ENCODE assay signal across 9 cellular contexts in the genomic region with DNA sequence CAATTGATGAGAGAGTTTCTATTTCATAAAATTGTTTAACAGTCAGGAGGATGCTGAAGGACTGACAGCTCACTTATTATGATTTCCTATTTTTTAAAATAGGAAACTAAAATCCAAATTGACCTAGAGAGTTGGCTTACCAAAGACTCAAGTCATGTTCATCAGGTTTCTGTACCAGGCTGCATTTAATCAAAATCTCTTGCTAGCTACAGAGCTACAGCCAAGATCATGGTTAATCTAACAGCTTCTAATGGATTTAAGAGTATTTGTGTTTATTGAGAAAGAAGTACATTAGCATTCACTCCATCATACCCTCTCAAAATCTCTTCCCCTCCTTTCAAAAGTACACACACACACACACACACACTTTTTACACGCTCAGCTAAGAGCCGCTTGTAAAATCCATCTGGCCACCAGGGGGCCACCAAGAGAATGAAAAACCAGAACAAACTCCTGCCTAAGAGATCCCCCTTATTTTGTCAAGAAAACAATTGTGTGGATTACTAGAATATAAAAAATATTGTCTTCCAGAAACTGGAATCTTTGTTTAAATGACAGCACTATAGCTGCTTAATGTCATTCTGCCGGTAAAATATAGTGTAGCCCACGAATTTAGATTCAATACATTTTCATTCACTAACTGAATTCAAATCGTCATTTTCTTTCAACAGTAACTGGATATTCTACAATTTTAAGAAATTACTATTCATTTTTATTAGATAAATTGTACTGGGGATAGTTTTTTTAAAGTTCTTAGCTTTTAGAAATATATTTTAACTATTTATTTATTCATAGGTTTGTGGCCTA.
DNase-seq lines count a peak whose midpoint lies in the region; ATAC-seq and TF ChIP-seq lines count a peak whose summit lies in the region.
"Had no signal": no experiment of that assay in that cellular context is flagged by ENCODE, and none has a peak within 500 bp of the region (broad histone marks: within the 10 kb centered on the region; RNA-seq: fewer than 3 reads in every experiment).

No MANE protein-coding gene starts in this region.

- H3K36me3 ChIP-seq in upper lobe of left lung: no peaks in the 10 kb centered on the region

- peaks cover 18% of the 10 kb centered on the region for H3K9me3 Mint-ChIP-seq in activated naive CD4-positive, alpha-beta T cell treated with anti-CD3 and anti-CD28 coated beads, Interleukin-2, amount 10 ng/mL, durations not matched to agents 7 days and 5 days

- H3K9me3 ChIP-seq in upper lobe of left lung: peaks cover 0 to 5% (median 0%) of the 10 kb centered on the region in 4 donors

- no peak for TF ChIP-seq POLR2A in upper lobe of left lung (IDR thresholded peaks at IDR 0.05)

- H3K27ac Mint-ChIP-seq in activated naive CD4-positive, alpha-beta T cell treated with anti-CD3 and anti-CD28 coated beads, Interleukin-2, amount 10 ng/mL, durations not matched to agents 7 days and 5 days: no peak overlapping the region
- H3K27ac Mint-ChIP-seq: IgD-negative memory B cell had no signal

- H3K4me1 ChIP-seq in upper lobe of left lung: peaks cover 0 to 7% (median 0%) of the 10 kb centered on the region in 4 donors

- no peak overlapping the region for H3K4me3 Mint-ChIP-seq in activated naive CD4-positive, alpha-beta T cell treated with anti-CD3 and anti-CD28 coated beads, Interleukin-2, amount 10 ng/mL, durations not matched to agents 7 days and 5 days

- H3K27me3 ChIP-seq in upper lobe of left lung: no peaks in the 10 kb centered on the region

- peaks cover 10% of the 10 kb centered on the region for H3K4me1 Mint-ChIP-seq in activated naive CD4-positive, alpha-beta T cell treated with anti-CD3 and anti-CD28 coated beads, Interleukin-2, amount 10 ng/mL, durations not matched to agents 7 days and 5 days

- CTCF ChIA-PET in activated naive CD4-positive, alpha-beta T cell treated with anti-CD3 and anti-CD28 coated beads, Interleukin-2, amount 10 ng/mL, durations not matched to agents 7 days and 5 days (lab: Charles Lee): interaction anchor here (0.6 to 4.3 kb wide), 36 partner anchors 8 to 777 kb away, joined by 3 to 30 read pairs (median 4); no protein-coding TSS in a partner anchor

- 48% methylated on average over 5 of the region's 5 CpGs for WGBS in upper lobe of left lung, 2 donors

- no peak for TF ChIP-seq EP300 in upper lobe of left lung (IDR thresholded peaks at IDR 0.05)

- H3K4me3 ChIP-seq in upper lobe of left lung: no peak overlapping the region

- in situ Hi-C loops in SK-MEL-5 (cut with HindIII; ENCODE audit: low pct_unique_long_range_greater_than_20kb, low sequenced_read_pairs): no loop called here

- H3K27me3 Mint-ChIP-seq in activated naive CD4-positive, alpha-beta T cell treated with anti-CD3 and anti-CD28 coated beads, Interleukin-2, amount 10 ng/mL, durations not matched to agents 7 days and 5 days: no peaks in the 10 kb centered on the region
- H3K27me3 Mint-ChIP-seq: IgD-negative memory B cell had no signal

- TF ChIP-seq CTCF in upper lobe of left lung (IDR thresholded peaks at IDR 0.05): peak; percentile 63 to 87 (median 77)

- DNase-seq in AML-193 (lab: John Stamatoyannopoulos, UW) (peak; percentile 48 to 50), SK-MEL-5 (ENCODE audit: low read depth, low spot score) (peak; percentile 73), glomerular visceral epithelial cell (ENCODE audit: extremely low spot score) (peak; percentile 50), pons (ENCODE audit: low spot score) (peak; percentile 74), upper lobe of left lung (peak in 1 of 2 donors; percentile 61)
- peak; percentile 76 for DNase-seq in activated naive CD4-positive, alpha-beta T cell treated with anti-CD3 and anti-CD28 coated beads, Interleukin-2, amount 10 ng/mL, durations not matched to agents 7 days and 5 days

- H3K27ac ChIP-seq in upper lobe of left lung: no peak overlapping the region

- ATAC-seq in GM18868 (IDR thresholded peaks at IDR 0.05; ENCODE audit: unreplicated experiment): peak; percentile 83
- peak; percentile 56 for ATAC-seq in HG03521 (IDR thresholded peaks at IDR 0.05; ENCODE audit: unreplicated experiment)
- peak in 1 of 2 donors; percentile 79 for ATAC-seq in upper lobe of left lung (ENCODE audit: low FRiP score in 2 of 2)

- H3K36me3 Mint-ChIP-seq in activated naive CD4-positive, alpha-beta T cell treated with anti-CD3 and anti-CD28 coated beads, Interleukin-2, amount 10 ng/mL, durations not matched to agents 7 days and 5 days: peaks cover 7% of the 10 kb centered on the region
